In genomic region chr12:65756956-65757511, GRCh38 we compare ENCODE assay signal across 1 cellular context.
TF ChIP-seq lines count a peak whose summit lies in the region.

No MANE protein-coding gene starts in this region.

TF ChIP-seq in GM12878, 131 proteins besides CTCF, POLR2A, EP300 and RAD21 (continued from another document):
- TF ChIP-seq ZBTB40 (IDR thresholded peaks at IDR 0.05; ENCODE audit: borderline replicate concordance), result no peak
- TF ChIP-seq MTA2 (IDR thresholded peaks at IDR 0.05; ENCODE audit: low read depth), result peak; percentile 68; the same call in 1 of the 2 replicates
- TF ChIP-seq, protein P1, sequence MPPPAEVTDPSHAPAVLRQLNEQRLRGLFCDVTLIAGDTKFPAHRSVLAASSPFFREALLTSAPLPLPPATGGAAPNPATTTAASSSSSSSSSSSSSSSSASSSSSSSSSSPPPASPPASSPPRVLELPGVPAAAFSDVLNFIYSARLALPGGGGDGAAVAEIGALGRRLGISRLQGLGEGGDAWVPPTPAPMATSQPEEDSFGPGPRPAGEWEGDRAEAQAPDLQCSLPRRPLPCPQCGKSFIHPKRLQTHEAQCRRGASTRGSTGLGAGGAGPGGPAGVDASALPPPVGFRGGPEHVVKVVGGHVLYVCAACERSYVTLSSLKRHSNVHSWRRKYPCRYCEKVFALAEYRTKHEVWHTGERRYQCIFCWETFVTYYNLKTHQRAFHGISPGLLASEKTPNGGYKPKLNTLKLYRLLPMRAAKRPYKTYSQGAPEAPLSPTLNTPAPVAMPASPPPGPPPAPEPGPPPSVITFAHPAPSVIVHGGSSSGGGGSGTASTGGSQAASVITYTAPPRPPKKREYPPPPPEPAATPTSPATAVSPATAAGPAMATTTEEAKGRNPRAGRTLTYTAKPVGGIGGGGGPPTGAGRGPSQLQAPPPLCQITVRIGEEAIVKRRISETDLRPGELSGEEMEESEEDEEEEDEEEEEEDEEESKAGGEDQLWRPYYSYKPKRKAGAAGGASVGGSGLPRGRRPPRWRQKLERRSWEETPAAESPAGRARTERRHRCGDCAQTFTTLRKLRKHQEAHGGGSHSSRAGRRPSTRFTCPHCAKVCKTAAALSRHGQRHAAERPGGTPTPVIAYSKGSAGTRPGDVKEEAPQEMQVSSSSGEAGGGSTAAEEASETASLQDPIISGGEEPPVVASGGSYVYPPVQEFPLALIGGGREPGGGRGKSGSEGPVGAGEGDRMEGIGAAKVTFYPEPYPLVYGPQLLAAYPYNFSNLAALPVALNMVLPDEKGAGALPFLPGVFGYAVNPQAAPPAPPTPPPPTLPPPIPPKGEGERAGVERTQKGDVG (CRISPR knock-in tag; IDR thresholded peaks at IDR 0.05), result no peak
- peak; percentile 24; the same call in 1 of the 2 replicates for TF ChIP-seq RELB (IDR thresholded peaks at IDR 0.05; ENCODE audit: low read depth)
- TF ChIP-seq SIX5 (IDR thresholded peaks at IDR 0.05; ENCODE audit: low read depth, low read length, severe bottlenecking), result no peak
- TF ChIP-seq CREB1 (IDR thresholded peaks at IDR 0.05; ENCODE audit: low read depth), result peak; percentile 55
